ENCODE assay signal across 11 cellular contexts in genomic region chr10:92972066-92972870, GRCh38.
DNase-seq lines count a peak whose midpoint lies in the region; ATAC-seq, FAIRE-seq and TF ChIP-seq lines count a peak whose summit lies in the region.
"Had no signal": no experiment of that assay in that cellular context is flagged by ENCODE, and none has a peak within 500 bp of the region (broad histone marks: within the 10 kb centered on the region; RNA-seq: fewer than 3 reads in every experiment).

No MANE protein-coding gene starts in this region.

- no peaks in the 10 kb centered on the region for H3K27me3 ChIP-seq in pancreas

- no peaks in the 10 kb centered on the region for H3K9me3 ChIP-seq in pancreas

- no peak for TF ChIP-seq CTCF in choroid plexus epithelial cell (conservative IDR thresholded peaks at IDR 0.05; ENCODE audit: low read depth, low read length)
- no peak for TF ChIP-seq CTCF in pancreas (IDR thresholded peaks at IDR 0.05)

- 81 to 94% methylated on average over 3 of the region's 3 CpGs for WGBS in pancreas, 2 donors

- H3K27ac ChIP-seq in pancreas = no peak overlapping the region

- intact Hi-C loops in pancreas (cut with DNase I) = no loop called here

- ATAC-seq in pancreas = peak in 3 of 4 donors; percentile 30 to 70 (median 55)
- ATAC-seq in GM21367 (IDR thresholded peaks at IDR 0.05; ENCODE audit: unreplicated experiment) = no peak
- ATAC-seq: activated CD4-positive, CD25-positive, alpha-beta regulatory T cell treated with anti-CD3 and anti-CD28 coated beads, Interleukin-2, amount 50 U/mL, for 24 hours had no signal

- DNase-seq in Daoy (ENCODE audit: low read depth) (peak; percentile 67), MV-4-11 (lab: John Stamatoyannopoulos, UW) (peak; percentile 47), choroid plexus epithelial cell (ENCODE audit: low read depth) (peak; percentile 87), pancreas (no peak), NCI-H2227 (lab: John Stamatoyannopoulos, UW; ENCODE audit: unreplicated experiment) (no peak), OCI-M2 (lab: John Stamatoyannopoulos, UW; ENCODE audit: unreplicated experiment) (no peak), mucosa of gallbladder (ENCODE audit: low spot score) (no peak)
- DNase-seq: NCI-H146; stimulated activated CD4-positive, alpha-beta T cell treated with anti-CD3 and anti-CD28 coated beads, Interleukin-4, amount 100 ng/mL, for 24 hours had no signal

- no peak for FAIRE-seq in pancreas (lab: Jason Lieb, UNC)

- H3K4me3 ChIP-seq in choroid plexus epithelial cell (ENCODE audit: low read depth, low read length) (peak overlapping the region; percentile 36), pancreas (no peak overlapping the region)

- H3K4me1 ChIP-seq in pancreas = no peaks in the 10 kb centered on the region

- H3K36me3 ChIP-seq in pancreas = no peaks in the 10 kb centered on the region

Comparison
In these comparisons a context has a peak if more than half of its experiments do, and no peak if none do; other contexts are left out.
1. DNase-seq: peak in Daoy (single experiment), MV-4-11 (single experiment) and choroid plexus epithelial cell (single experiment); none in pancreas (0 of 6), NCI-H2227 (single experiment), OCI-M2 (single experiment) and mucosa of gallbladder (single experiment).